Comparison of ENCODE assay signal across 1 cellular context in genomic region chr1:45622267-45622890, GRCh38.
TF ChIP-seq lines count a peak whose summit lies in the region.

No MANE protein-coding gene starts in this region.

TF ChIP-seq in GM12878, 131 proteins besides CTCF, POLR2A, EP300 and RAD21:
- no peak for TF ChIP-seq SMAD1 (IDR thresholded peaks at IDR 0.05; ENCODE audit: low read depth, partially characterized antibody)
- TF ChIP-seq REST (IDR thresholded peaks at IDR 0.05; ENCODE audit: low read depth, low read length) = no peak
- no peak for TF ChIP-seq ATF7 (IDR thresholded peaks at IDR 0.05; ENCODE audit: low read depth)
- no peak for TF ChIP-seq HDGF (IDR thresholded peaks at IDR 0.05)
- TF ChIP-seq ZNF274 (IDR thresholded peaks at IDR 0.05; ENCODE audit: insufficient read depth, insufficient read length) = no peak
- no peak for TF ChIP-seq MYB (IDR thresholded peaks at IDR 0.05; ENCODE audit: borderline replicate concordance, low read depth, low read length)
- no peak for TF ChIP-seq KLF5 (IDR thresholded peaks at IDR 0.05; ENCODE audit: partially characterized antibody)
- TF ChIP-seq CHD1 (IDR thresholded peaks at IDR 0.05; ENCODE audit: low read depth, low read length) = no peak
- TF ChIP-seq MEF2B (IDR thresholded peaks at IDR 0.05; ENCODE audit: partially characterized antibody, poor library complexity, severe bottlenecking) = no peak
- TF ChIP-seq SREBF1 (IDR thresholded peaks at IDR 0.05; ENCODE audit: low read length) = no peak
- TF ChIP-seq NR2C1 (IDR thresholded peaks at IDR 0.05) = peak; percentile 12; the same call in 1 of the 2 replicates
- TF ChIP-seq CEBPB (IDR thresholded peaks at IDR 0.05; ENCODE audit: borderline replicate concordance in 1 of 2, low read depth in 2 of 2, low read length in 2 of 2) = no peak
- no peak for TF ChIP-seq STAT3 (IDR thresholded peaks at IDR 0.05; ENCODE audit: low read depth, low read length)
- TF ChIP-seq NR2F1 (conservative IDR thresholded peaks at IDR 0.05) = peak; percentile 32; the same call in 1 of the 2 replicates
